ENCODE assay signal across 9 cellular contexts in the genomic region with DNA sequence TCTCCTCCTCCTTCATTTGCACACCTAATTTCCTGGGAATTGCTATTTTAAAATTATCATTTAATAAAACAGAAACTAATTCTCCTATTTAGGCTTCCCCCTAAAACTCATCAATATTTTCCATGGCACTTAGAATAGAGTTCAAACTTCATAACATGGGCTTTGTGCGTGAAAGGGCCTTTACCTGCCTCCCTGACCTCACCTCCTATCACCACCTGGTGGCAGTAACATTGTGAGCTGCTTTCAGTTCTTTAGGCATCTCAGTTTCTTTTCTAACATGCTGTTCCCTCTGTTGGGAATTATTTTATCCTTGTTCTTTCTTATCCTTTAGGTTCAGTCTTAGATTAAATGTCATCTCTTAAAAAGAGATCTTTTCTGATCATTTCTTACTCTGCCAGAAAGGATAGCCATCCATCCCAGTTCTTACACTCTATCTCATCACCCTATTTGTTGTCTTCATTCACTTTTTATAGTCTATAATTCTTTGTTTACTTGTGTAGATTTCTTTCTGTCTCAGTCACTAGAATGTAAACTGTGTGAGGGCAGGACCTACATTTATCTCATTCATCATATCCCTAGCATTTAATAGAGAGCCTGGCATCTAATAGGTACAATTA.
DNase-seq lines count a peak whose midpoint lies in the region; ATAC-seq and TF ChIP-seq lines count a peak whose summit lies in the region.
"Had no signal": no experiment of that assay in that cellular context is flagged by ENCODE, and none has a peak within 500 bp of the region (broad histone marks: within the 10 kb centered on the region; RNA-seq: fewer than 3 reads in every experiment).

No MANE protein-coding gene starts in this region.

- no peaks in the 10 kb centered on the region for H3K9me3 Mint-ChIP-seq in activated CD8-positive, alpha-beta T cell treated with anti-CD3 and anti-CD28 coated beads for 36 hours
- H3K9me3 Mint-ChIP-seq: activated naive CD4-positive, alpha-beta T cell treated with anti-CD3 and anti-CD28 coated beads, Interleukin-2, amount 50 U/mL, for 24 hours had no signal

- POLR2A ChIA-PET in activated CD8-positive, alpha-beta T cell treated with anti-CD3 and anti-CD28 coated beads for 36 hours (lab: Charles Lee), result interaction anchor here (0.8 to 1.5 kb wide), 2 partner anchors 10 to 129 kb away, joined by 3 read pairs; no protein-coding TSS in a partner anchor

- H3K27me3 Mint-ChIP-seq in activated CD8-positive, alpha-beta T cell treated with anti-CD3 and anti-CD28 coated beads for 36 hours, result no peaks in the 10 kb centered on the region
- H3K27me3 Mint-ChIP-seq: activated naive CD4-positive, alpha-beta T cell treated with anti-CD3 and anti-CD28 coated beads, Interleukin-2, amount 50 U/mL, for 24 hours had no signal

- peaks cover 2% of the 10 kb centered on the region for H3K36me3 Mint-ChIP-seq in activated CD8-positive, alpha-beta T cell treated with anti-CD3 and anti-CD28 coated beads for 36 hours (ENCODE audit: low read depth)

- CTCF ChIA-PET in activated CD8-positive, alpha-beta T cell treated with anti-CD3 and anti-CD28 coated beads for 36 hours (lab: Charles Lee), result interaction anchor here (1.2 kb wide), 1 partner anchor 13 kb away, joined by 4 read pairs; no protein-coding TSS in a partner anchor

- H3K4me3 Mint-ChIP-seq in activated CD8-positive, alpha-beta T cell treated with anti-CD3 and anti-CD28 coated beads for 36 hours, result no peak overlapping the region
- H3K4me3 Mint-ChIP-seq: activated naive CD4-positive, alpha-beta T cell treated with anti-CD3 and anti-CD28 coated beads, Interleukin-2, amount 50 U/mL, for 24 hours had no signal

- no peak for ATAC-seq in activated CD8-positive, alpha-beta T cell treated with anti-CD3 and anti-CD28 coated beads for 36 hours

- H3K27ac Mint-ChIP-seq in activated CD8-positive, alpha-beta T cell treated with anti-CD3 and anti-CD28 coated beads for 36 hours, result no peak overlapping the region
- H3K27ac Mint-ChIP-seq: activated naive CD4-positive, alpha-beta T cell treated with anti-CD3 and anti-CD28 coated beads, Interleukin-2, amount 50 U/mL, for 24 hours had no signal

- peak; percentile 53 for TF ChIP-seq CTCF in activated CD8-positive, alpha-beta T cell treated with anti-CD3 and anti-CD28 coated beads for 36 hours (IDR thresholded peaks at IDR 0.05)

- intact Hi-C loops in activated CD8-positive, alpha-beta T cell treated with anti-CD3 and anti-CD28 coated beads for 36 hours (cut with micrococcal nuclease), result no loop called here

- peaks cover 8% of the 10 kb centered on the region for H3K4me1 Mint-ChIP-seq in activated CD8-positive, alpha-beta T cell treated with anti-CD3 and anti-CD28 coated beads for 36 hours (ENCODE audit: low read depth)

- peak; percentile 4 for DNase-seq in NCI-H1436 (lab: John Stamatoyannopoulos, UW)
- no peak for DNase-seq in NCI-H1436 treated with DMSO at 0.1 percent for 48 hours (lab: John Stamatoyannopoulos, UW)
- DNase-seq in HuH-7 (ENCODE audit: low spot score), result peak; percentile 17
- peak; percentile 10 for DNase-seq in activated CD8-positive, alpha-beta T cell treated with anti-CD3 and anti-CD28 coated beads for 36 hours
- peak; percentile 2 to 20 for DNase-seq in lung microvascular endothelial cell (ENCODE audit: low read depth in 2 of 2)
- DNase-seq in GM03348 (ENCODE audit: low spot score), result no peak
- DNase-seq in NCI-H2196 treated with DMSO at 0.1 percent for 48 hours (lab: John Stamatoyannopoulos, UW; ENCODE audit: unreplicated experiment), result no peak
- DNase-seq in NCI-H2196 (lab: John Stamatoyannopoulos, UW; ENCODE audit: unreplicated experiment), result no peak

Comparison
In these comparisons a context has a peak if more than half of its experiments do, and no peak if none do; other contexts are left out.
1. DNase-seq: peak in NCI-H1436 (single experiment), HuH-7 (single experiment), activated CD8-positive, alpha-beta T cell treated with anti-CD3 and anti-CD28 coated beads for 36 hours (single experiment) and lung microvascular endothelial cell (2 of 2); none in NCI-H1436 treated with DMSO at 0.1 percent for 48 hours (single experiment), GM03348 (single experiment), NCI-H2196 treated with DMSO at 0.1 percent for 48 hours (single experiment) and NCI-H2196 (single experiment).